ENCODE assay signal across 8 cellular contexts in genomic region chr18:36828157-36828629, GRCh38. TPM values are rescaled to one million over a fixed set of nuclear protein-coding genes. Genes with fewer than 3 reads are reported as not detected.
A peak's percentile ranks its signal among the peaks of the same experiment; 100 is the strongest.
DNase-seq lines count a peak whose midpoint lies in the region; ATAC-seq, FAIRE-seq and TF ChIP-seq lines count a peak whose summit lies in the region.

No MANE protein-coding gene starts in this region.

- FAIRE-seq in endothelial cell of umbilical vein (lab: Jason Lieb, UNC): peak; percentile 76

- H3K36me3 Mint-ChIP-seq in WTC11: peaks cover 17% of the 10 kb centered on the region

- peak overlapping the region; percentile 81 for H3K4me3 ChIP-seq in Karpas-422 (ENCODE audit: low read length)
- peak overlapping the region; percentile 72 to 97 (median 86) for H3K4me3 ChIP-seq in endothelial cell of umbilical vein (replicated peaks in 1 of 3; ENCODE audit: insufficient read depth in 1 of 3, low read depth in 1 of 3, low read length in 3 of 3)
- H3K4me3 ChIP-seq in muscle layer of colon (ENCODE audit: low read depth in 1 of 2, low read length in 2 of 2): peak overlapping the region; percentile 81 to 95
- H3K4me3 ChIP-seq in aorta (ENCODE audit: low read length in 2 of 2): peak overlapping the region; percentile 56 to 68

- H3K4me1 ChIP-seq in Karpas-422 (ENCODE audit: low read length) (peaks cover 37% of the 10 kb centered on the region), endothelial cell of umbilical vein (ENCODE audit: control insufficient read depth, extremely low read depth, insufficient read depth, low read length) (peaks cover 18% of the 10 kb centered on the region), muscle layer of colon (ENCODE audit: insufficient read depth, low read length) (peaks cover 21% of the 10 kb centered on the region), aorta (ENCODE audit: control insufficient read depth in 1 of 2, insufficient read depth in 2 of 2, low read length in 2 of 2) (no peaks in the 10 kb centered on the region)

- H3K27me3 ChIP-seq in Karpas-422 (ENCODE audit: low read length) (no peaks in the 10 kb centered on the region), endothelial cell of umbilical vein (ENCODE audit: control insufficient read depth in 2 of 2, insufficient read depth in 2 of 2, low read length in 2 of 2) (no peaks in the 10 kb centered on the region), muscle layer of colon (ENCODE audit: control insufficient read depth in 1 of 2, insufficient read depth in 2 of 2, low read length in 2 of 2) (no peaks in the 10 kb centered on the region), aorta (ENCODE audit: control insufficient read depth in 1 of 2, insufficient read depth in 2 of 2, low read length in 1 of 2) (no peaks in the 10 kb centered on the region)

- peak; percentile 6 for TF ChIP-seq POLR2A in endothelial cell of umbilical vein (IDR thresholded peaks at IDR 0.05; ENCODE audit: low read depth, low read length)

- no peaks in the 10 kb centered on the region for H3K9me2 ChIP-seq in Karpas-422 (replicated peaks; ENCODE audit: insufficient read depth, low read length)

- CTCF ChIA-PET in WTC11 (lab: Charles Lee): interaction anchor here (1.2 to 2.2 kb wide), 2 partner anchors 18 to 70 kb away, joined by 7 to 20 read pairs; no protein-coding TSS in a partner anchor
- CTCF ChIA-PET in endothelial cell of umbilical vein (lab: Charles Lee): interaction anchor here (0.8 to 2.3 kb wide), 11 partner anchors 10 to 114 kb away, joined by 3 to 12 read pairs (median 5); no protein-coding TSS in a partner anchor

- H3K36me3 ChIP-seq in Karpas-422 (ENCODE audit: insufficient read depth, low read length): peaks cover 21% of the 10 kb centered on the region; the same call in 1 of the 2 replicates
- H3K36me3 ChIP-seq in endothelial cell of umbilical vein (ENCODE audit: control insufficient read depth in 2 of 2, extremely low read depth in 1 of 2, insufficient read depth in 2 of 2, low read length in 2 of 2): peaks cover 0 to under 1% of the 10 kb centered on the region in 2 experiments
- H3K36me3 ChIP-seq in muscle layer of colon (ENCODE audit: insufficient read depth, low read length): peaks cover under 1% of the 10 kb centered on the region
- no peaks in the 10 kb centered on the region for H3K36me3 ChIP-seq in aorta (ENCODE audit: control insufficient read depth in 1 of 2, insufficient read depth in 2 of 2, low read length in 1 of 2)

- peak overlapping the region; percentile 86 for H3K9ac ChIP-seq in Karpas-422 (ENCODE audit: low read length)
- peak overlapping the region; percentile 46 for H3K9ac ChIP-seq in endothelial cell of umbilical vein (replicated peaks; ENCODE audit: extremely low read depth, insufficient read depth, low read length)
- H3K9ac ChIP-seq in muscle layer of colon (ENCODE audit: low read length): peak overlapping the region; percentile 70

- H3K27me3 Mint-ChIP-seq in WTC11 (ENCODE audit: low read depth): no peaks in the 10 kb centered on the region; the same call in 1 of the 2 replicates

- TF ChIP-seq CTCF in WTC11 (IDR thresholded peaks at IDR 0.05) (no peak), endothelial cell of umbilical vein (IDR thresholded peaks at IDR 0.05; ENCODE audit: extremely low read depth in 1 of 2, insufficient read depth in 1 of 2, low read depth in 1 of 2, low read length in 2 of 2) (no peak)

- H4K20me1 ChIP-seq in Karpas-422 (ENCODE audit: insufficient read depth, low read depth, low read length): no peaks in the 10 kb centered on the region
- H4K20me1 ChIP-seq in endothelial cell of umbilical vein (replicated peaks; ENCODE audit: control insufficient read depth, extremely low read depth, insufficient read depth, low read length): no peaks in the 10 kb centered on the region

- H3K79me2 ChIP-seq in Karpas-422 (ENCODE audit: low read length) (peaks cover 81% of the 10 kb centered on the region), endothelial cell of umbilical vein (ENCODE audit: control insufficient read depth, insufficient read depth, low read length) (peaks cover 33% of the 10 kb centered on the region)

- in situ Hi-C loops in ACHN (cut with HindIII; ENCODE audit: low pct_ligation_motif_present, low pct_unique_long_range_greater_than_20kb, low sequenced_read_pairs): no loop called here

- intact Hi-C loops in endothelial cell of umbilical vein (cut with micrococcal nuclease) (no loop called here), aorta (cut with DNase I) (no loop called here)

- dilution Hi-C loops in endothelial cell of umbilical vein (cut with MboI; ENCODE audit: extremely low pct_ligation_motif_present, low sequenced_read_pairs): no loop called here

- H3K27ac ChIP-seq in Karpas-422 (ENCODE audit: low read length) (peak overlapping the region; percentile 69), endothelial cell of umbilical vein (ENCODE audit: insufficient read depth, low read depth, low read length) (peak overlapping the region; percentile 68), muscle layer of colon (ENCODE audit: low read depth, low read length) (peak overlapping the region; percentile 75), aorta (ENCODE audit: low read depth in 1 of 2, low read length in 2 of 2) (peak overlapping the region in 1 of 2 donors; percentile 53)

- WGBS in aorta, 2 donors: 0% methylated on average over 18 of the region's 18 CpGs

- ATAC-seq in GM18907 (IDR thresholded peaks at IDR 0.05; ENCODE audit: unreplicated experiment) (peak; percentile 3), WTC11 (peak; percentile 49), aorta (ENCODE audit: low FRiP score) (peak; percentile 8), HG02884 (IDR thresholded peaks at IDR 0.05; ENCODE audit: unreplicated experiment) (no peak)

- H3K9me3 ChIP-seq in Karpas-422 (ENCODE audit: low read length) (no peaks in the 10 kb centered on the region), endothelial cell of umbilical vein (replicated peaks; ENCODE audit: control insufficient read depth, insufficient read depth, low read length) (no peaks in the 10 kb centered on the region), muscle layer of colon (ENCODE audit: low read length) (no peaks in the 10 kb centered on the region), aorta (ENCODE audit: control insufficient read depth, low read length) (no peaks in the 10 kb centered on the region)

- H2AFZ ChIP-seq in Karpas-422 (ENCODE audit: low read length): peak overlapping the region; percentile 73; the same call in 1 of the 2 replicates
- H2AFZ ChIP-seq in endothelial cell of umbilical vein (ENCODE audit: low read depth, low read length): peak overlapping the region; percentile 58

- peak overlapping the region; percentile 92 for H3K27ac Mint-ChIP-seq in WTC11

- no peaks in the 10 kb centered on the region for H3K9me1 ChIP-seq in endothelial cell of umbilical vein (replicated peaks; ENCODE audit: control insufficient read depth, extremely low read depth, insufficient read depth, low read length)

- DNase-seq in ACHN (peak; percentile 58), Karpas-422 (peak; percentile 63), WTC11 (ENCODE audit: low spot score) (peak; percentile 38), endothelial cell of umbilical vein (ENCODE audit: low read depth, low spot score) (peak; percentile 46), aorta (peak in 1 of 2 donors; percentile 48)

- H3K4me2 ChIP-seq in Karpas-422 (ENCODE audit: low read depth, low read length, poor library complexity, severe bottlenecking) (peak overlapping the region; percentile 85), endothelial cell of umbilical vein (ENCODE audit: insufficient read depth, low read length) (peak overlapping the region; percentile 64)

- POLR2A ChIA-PET in WTC11 (lab: Charles Lee): no interaction called here
- POLR2A ChIA-PET in endothelial cell of umbilical vein (lab: Charles Lee): interaction anchor here (1.0 kb wide), 1 partner anchor 40 kb away, joined by 3 read pairs; no protein-coding TSS in a partner anchor

- BruUV-seq in endothelial cell of umbilical vein (replicated peaks; lab: Mats Ljungman, UMichigan): no TSS peak

- H3K4me3 Mint-ChIP-seq in WTC11: peak overlapping the region; percentile 79

- H3K9me3 Mint-ChIP-seq in WTC11: no peaks in the 10 kb centered on the region

- H3K4me1 Mint-ChIP-seq in WTC11: peaks cover 19% of the 10 kb centered on the region

TF ChIP-seq in endothelial cell of umbilical vein, 7 proteins besides CTCF, POLR2A, EP300 and RAD21 (continues in another document):
- TF ChIP-seq POLR2AphosphoS5 (IDR thresholded peaks at IDR 0.05; ENCODE audit: insufficient read depth, low read depth, low read length): no peak
- no peak for TF ChIP-seq FOS (IDR thresholded peaks at IDR 0.05; ENCODE audit: borderline replicate concordance, insufficient read depth, low read length)
- no peak for TF ChIP-seq GATA2 (IDR thresholded peaks at IDR 0.05; ENCODE audit: insufficient read depth, insufficient read length, low read depth, low read length)
- TF ChIP-seq EZH2 (IDR thresholded peaks at IDR 0.05; ENCODE audit: borderline replicate concordance, low read depth, low read length, severe bottlenecking): no peak
- TF ChIP-seq JUN (IDR thresholded peaks at IDR 0.05; ENCODE audit: borderline replicate concordance, insufficient read depth, insufficient read length, low read depth): no peak

RNA-seq across cellular contexts. Expression of gene TPGS2, which starts 0.6 kb away (rescaled TPM):
- 116 and 160 TPM in 2 replicates for total RNA-seq in Karpas-422 (2014; rRNA removed; shearing (Covaris generic); ENCODE audit: low replicate concordance)
- total RNA-seq in WTC11 (2021) (96.9 to 118 TPM (median 114 TPM) in 3 replicates), endothelial cell of umbilical vein (148 and 150 TPM in 2 replicates), aorta (10 to 100 TPM; 69.9 to 72.9 TPM)
- polyA plus RNA-seq in endothelial cell of umbilical vein (232 and 279 TPM in 2 replicates), aorta (10 to 100 TPM; 70.6 to 83.2 TPM)
- 269 and 313 TPM in 2 replicates for polyA plus RNA-seq in endothelial cell of umbilical vein (2011; cell fraction: cytosol; rRNA removed)
- polyA plus RNA-seq in endothelial cell of umbilical vein (2011; cell fraction: nucleus; rRNA removed): 108 and 113 TPM in 2 replicates
- 178 and 199 TPM in 2 replicates for polyA plus RNA-seq in endothelial cell of umbilical vein (2012)
- 294 and 298 TPM in 2 replicates for polyA minus RNA-seq in endothelial cell of umbilical vein
- 120 TPM for polyA minus RNA-seq in endothelial cell of umbilical vein (2011; cell fraction: cytosol; rRNA and poly(A)+ RNA removed)
- 79.9 and 111 TPM in 2 replicates for polyA minus RNA-seq in endothelial cell of umbilical vein (2011; cell fraction: nucleus; rRNA and poly(A)+ RNA removed)

RNA-seq across cellular contexts. Expression of gene KIAA1328, which starts 0.7 kb away (rescaled TPM):
- 14.0 and 15.5 TPM in 2 replicates for total RNA-seq in Karpas-422 (2014; rRNA removed; shearing (Covaris generic); ENCODE audit: low replicate concordance)
- total RNA-seq in WTC11 (2021) (4.8 to 5.5 TPM (median 5.3 TPM) in 3 replicates), endothelial cell of umbilical vein (6.3 and 6.5 TPM in 2 replicates), aorta (10 to 100 TPM; 19.6 to 21.1 TPM)
- polyA plus RNA-seq in endothelial cell of umbilical vein (2.0 and 2.7 TPM in 2 replicates), aorta (1 to 10 TPM; 2.0 to 6.0 TPM)
- 2.7 and 2.9 TPM in 2 replicates for polyA plus RNA-seq in endothelial cell of umbilical vein (2011; cell fraction: cytosol; rRNA removed)
- polyA plus RNA-seq in endothelial cell of umbilical vein (2011; cell fraction: nucleus; rRNA removed): 10.5 and 12.3 TPM in 2 replicates
- 3.6 and 3.8 TPM in 2 replicates for polyA plus RNA-seq in endothelial cell of umbilical vein (2012)
- polyA minus RNA-seq in endothelial cell of umbilical vein: 8.3 and 9.3 TPM in 2 replicates
- 7.7 TPM for polyA minus RNA-seq in endothelial cell of umbilical vein (2011; cell fraction: cytosol; rRNA and poly(A)+ RNA removed)
- 23.5 and 32.6 TPM in 2 replicates for polyA minus RNA-seq in endothelial cell of umbilical vein (2011; cell fraction: nucleus; rRNA and poly(A)+ RNA removed)
